In genomic region chr4:51844157-51845054, GRCh38 we compare ENCODE assay signal across 1 cellular context.
A peak's percentile ranks its signal among the peaks of the same experiment; 100 is the strongest.
TF ChIP-seq lines count a peak whose summit lies in the region.

No MANE protein-coding gene starts in this region.

TF ChIP-seq in HepG2, 621 proteins besides CTCF, POLR2A, EP300 and RAD21 (continued from another document and continues in another):
- TF ChIP-seq GLMP (CRISPR knock-in tag; IDR thresholded peaks at IDR 0.05; ENCODE audit: borderline replicate concordance) (no peak), RBFOX2 (IDR thresholded peaks at IDR 0.05; ENCODE audit: low read depth, low read length) (peak; percentile 77), ZNF556 (CRISPR knock-in tag; IDR thresholded peaks at IDR 0.05; ENCODE audit: borderline replicate concordance) (0 out of 2 replicates have a peak, but pooled peaks have one; percentile 61), NFE2 (CRISPR knock-in tag; IDR thresholded peaks at IDR 0.05) (no peak), ISL2 (CRISPR knock-in tag; IDR thresholded peaks at IDR 0.05) (no peak; the same call in 1 of the 2 replicates), AFF4 (CRISPR knock-in tag; IDR thresholded peaks at IDR 0.05) (no peak), TBP (CRISPR knock-in tag; IDR thresholded peaks at IDR 0.05) (no peak), SNAPC5 (CRISPR knock-in tag; IDR thresholded peaks at IDR 0.05; ENCODE audit: borderline replicate concordance) (no peak), ZNF782 (CRISPR knock-in tag; IDR thresholded peaks at IDR 0.05; ENCODE audit: borderline replicate concordance) (0 out of 2 replicates have a peak, but pooled peaks have one; percentile 76), MXI1 (IDR thresholded peaks at IDR 0.05; ENCODE audit: borderline replicate concordance, low read depth, low read length) (peak; percentile 92; the same call in 1 of the 3 replicates), ZNF513 (CRISPR knock-in tag; conservative IDR thresholded peaks at IDR 0.05) (no peak), NR2F6 (IDR thresholded peaks at IDR 0.05) (no peak), NR2F6 (CRISPR knock-in tag; IDR thresholded peaks at IDR 0.05) (no peak), ZNF460 (CRISPR knock-in tag; IDR thresholded peaks at IDR 0.05; ENCODE audit: borderline replicate concordance) (no peak), HOXA5 (CRISPR knock-in tag; IDR thresholded peaks at IDR 0.05) (no peak), REPIN1 (CRISPR knock-in tag; IDR thresholded peaks at IDR 0.05; ENCODE audit: borderline replicate concordance, low read depth) (no peak), ZSCAN9 (CRISPR knock-in tag; IDR thresholded peaks at IDR 0.05; ENCODE audit: borderline replicate concordance) (0 out of 2 replicates have a peak, but pooled peaks have one; percentile 52), HNF1B (CRISPR knock-in tag; IDR thresholded peaks at IDR 0.05) (0 out of 2 replicates have a peak, but pooled peaks have one; percentile 16), FOXP1 (IDR thresholded peaks at IDR 0.05) (no peak), FOXP1 (CRISPR knock-in tag; IDR thresholded peaks at IDR 0.05) (no peak), YEATS4 (CRISPR knock-in tag; IDR thresholded peaks at IDR 0.05; ENCODE audit: borderline replicate concordance) (peak; percentile 60; the same call in 1 of the 2 replicates), CREM (IDR thresholded peaks at IDR 0.05) (peak; percentile 63), CREM (CRISPR knock-in tag; IDR thresholded peaks at IDR 0.05) (no peak), DMAP1 (CRISPR knock-in tag; IDR thresholded peaks at IDR 0.05) (peak; percentile 78), ZNF660 (CRISPR knock-in tag; IDR thresholded peaks at IDR 0.05; ENCODE audit: borderline replicate concordance, low read depth) (no peak), ZFP36 (IDR thresholded peaks at IDR 0.05; ENCODE audit: borderline replicate concordance, low read depth, low read length, partially characterized antibody) (no peak), ELF3 (CRISPR knock-in tag; IDR thresholded peaks at IDR 0.05) (no peak), ATM (IDR thresholded peaks at IDR 0.05; ENCODE audit: borderline replicate concordance) (no peak), ZNF367 (CRISPR knock-in tag; IDR thresholded peaks at IDR 0.05; ENCODE audit: borderline replicate concordance) (no peak), ZNF724P (CRISPR knock-in tag; IDR thresholded peaks at IDR 0.05; ENCODE audit: borderline replicate concordance) (peak; percentile 82; the same call in 1 of the 2 replicates), ZNF510 (CRISPR knock-in tag; IDR thresholded peaks at IDR 0.05; ENCODE audit: low read depth) (no peak)
- TF ChIP-seq, protein P1, sequence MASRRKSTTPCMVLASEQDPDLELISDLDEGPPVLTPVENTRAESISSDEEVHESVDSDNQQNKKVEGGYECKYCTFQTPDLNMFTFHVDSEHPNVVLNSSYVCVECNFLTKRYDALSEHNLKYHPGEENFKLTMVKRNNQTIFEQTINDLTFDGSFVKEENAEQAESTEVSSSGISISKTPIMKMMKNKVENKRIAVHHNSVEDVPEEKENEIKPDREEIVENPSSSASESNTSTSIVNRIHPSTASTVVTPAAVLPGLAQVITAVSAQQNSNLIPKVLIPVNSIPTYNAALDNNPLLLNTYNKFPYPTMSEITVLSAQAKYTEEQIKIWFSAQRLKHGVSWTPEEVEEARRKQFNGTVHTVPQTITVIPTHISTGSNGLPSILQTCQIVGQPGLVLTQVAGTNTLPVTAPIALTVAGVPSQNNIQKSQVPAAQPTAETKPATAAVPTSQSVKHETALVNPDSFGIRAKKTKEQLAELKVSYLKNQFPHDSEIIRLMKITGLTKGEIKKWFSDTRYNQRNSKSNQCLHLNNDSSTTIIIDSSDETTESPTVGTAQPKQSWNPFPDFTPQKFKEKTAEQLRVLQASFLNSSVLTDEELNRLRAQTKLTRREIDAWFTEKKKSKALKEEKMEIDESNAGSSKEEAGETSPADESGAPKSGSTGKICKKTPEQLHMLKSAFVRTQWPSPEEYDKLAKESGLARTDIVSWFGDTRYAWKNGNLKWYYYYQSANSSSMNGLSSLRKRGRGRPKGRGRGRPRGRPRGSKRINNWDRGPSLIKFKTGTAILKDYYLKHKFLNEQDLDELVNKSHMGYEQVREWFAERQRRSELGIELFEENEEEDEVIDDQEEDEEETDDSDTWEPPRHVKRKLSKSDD (CRISPR knock-in tag; IDR thresholded peaks at IDR 0.05; ENCODE audit: low read depth), result no peak
- TF ChIP-seq, protein P2, sequence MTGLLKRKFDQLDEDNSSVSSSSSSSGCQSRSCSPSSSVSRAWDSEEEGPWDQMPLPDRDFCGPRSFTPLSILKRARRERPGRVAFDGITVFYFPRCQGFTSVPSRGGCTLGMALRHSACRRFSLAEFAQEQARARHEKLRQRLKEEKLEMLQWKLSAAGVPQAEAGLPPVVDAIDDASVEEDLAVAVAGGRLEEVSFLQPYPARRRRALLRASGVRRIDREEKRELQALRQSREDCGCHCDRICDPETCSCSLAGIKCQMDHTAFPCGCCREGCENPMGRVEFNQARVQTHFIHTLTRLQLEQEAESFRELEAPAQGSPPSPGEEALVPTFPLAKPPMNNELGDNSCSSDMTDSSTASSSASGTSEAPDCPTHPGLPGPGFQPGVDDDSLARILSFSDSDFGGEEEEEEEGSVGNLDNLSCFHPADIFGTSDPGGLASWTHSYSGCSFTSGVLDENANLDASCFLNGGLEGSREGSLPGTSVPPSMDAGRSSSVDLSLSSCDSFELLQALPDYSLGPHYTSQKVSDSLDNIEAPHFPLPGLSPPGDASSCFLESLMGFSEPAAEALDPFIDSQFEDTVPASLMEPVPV (CRISPR knock-in tag; IDR thresholded peaks at IDR 0.05), result no peak
- TF ChIP-seq, protein P3, sequence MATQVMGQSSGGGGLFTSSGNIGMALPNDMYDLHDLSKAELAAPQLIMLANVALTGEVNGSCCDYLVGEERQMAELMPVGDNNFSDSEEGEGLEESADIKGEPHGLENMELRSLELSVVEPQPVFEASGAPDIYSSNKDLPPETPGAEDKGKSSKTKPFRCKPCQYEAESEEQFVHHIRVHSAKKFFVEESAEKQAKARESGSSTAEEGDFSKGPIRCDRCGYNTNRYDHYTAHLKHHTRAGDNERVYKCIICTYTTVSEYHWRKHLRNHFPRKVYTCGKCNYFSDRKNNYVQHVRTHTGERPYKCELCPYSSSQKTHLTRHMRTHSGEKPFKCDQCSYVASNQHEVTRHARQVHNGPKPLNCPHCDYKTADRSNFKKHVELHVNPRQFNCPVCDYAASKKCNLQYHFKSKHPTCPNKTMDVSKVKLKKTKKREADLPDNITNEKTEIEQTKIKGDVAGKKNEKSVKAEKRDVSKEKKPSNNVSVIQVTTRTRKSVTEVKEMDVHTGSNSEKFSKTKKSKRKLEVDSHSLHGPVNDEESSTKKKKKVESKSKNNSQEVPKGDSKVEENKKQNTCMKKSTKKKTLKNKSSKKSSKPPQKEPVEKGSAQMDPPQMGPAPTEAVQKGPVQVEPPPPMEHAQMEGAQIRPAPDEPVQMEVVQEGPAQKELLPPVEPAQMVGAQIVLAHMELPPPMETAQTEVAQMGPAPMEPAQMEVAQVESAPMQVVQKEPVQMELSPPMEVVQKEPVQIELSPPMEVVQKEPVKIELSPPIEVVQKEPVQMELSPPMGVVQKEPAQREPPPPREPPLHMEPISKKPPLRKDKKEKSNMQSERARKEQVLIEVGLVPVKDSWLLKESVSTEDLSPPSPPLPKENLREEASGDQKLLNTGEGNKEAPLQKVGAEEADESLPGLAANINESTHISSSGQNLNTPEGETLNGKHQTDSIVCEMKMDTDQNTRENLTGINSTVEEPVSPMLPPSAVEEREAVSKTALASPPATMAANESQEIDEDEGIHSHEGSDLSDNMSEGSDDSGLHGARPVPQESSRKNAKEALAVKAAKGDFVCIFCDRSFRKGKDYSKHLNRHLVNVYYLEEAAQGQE (IDR thresholded peaks at IDR 0.05; ENCODE audit: borderline replicate concordance in 1 of 2, low read depth in 1 of 2, low read length in 2 of 2), result no peak; a peak in 1 of 4 replicates
- TF ChIP-seq, protein P4, sequence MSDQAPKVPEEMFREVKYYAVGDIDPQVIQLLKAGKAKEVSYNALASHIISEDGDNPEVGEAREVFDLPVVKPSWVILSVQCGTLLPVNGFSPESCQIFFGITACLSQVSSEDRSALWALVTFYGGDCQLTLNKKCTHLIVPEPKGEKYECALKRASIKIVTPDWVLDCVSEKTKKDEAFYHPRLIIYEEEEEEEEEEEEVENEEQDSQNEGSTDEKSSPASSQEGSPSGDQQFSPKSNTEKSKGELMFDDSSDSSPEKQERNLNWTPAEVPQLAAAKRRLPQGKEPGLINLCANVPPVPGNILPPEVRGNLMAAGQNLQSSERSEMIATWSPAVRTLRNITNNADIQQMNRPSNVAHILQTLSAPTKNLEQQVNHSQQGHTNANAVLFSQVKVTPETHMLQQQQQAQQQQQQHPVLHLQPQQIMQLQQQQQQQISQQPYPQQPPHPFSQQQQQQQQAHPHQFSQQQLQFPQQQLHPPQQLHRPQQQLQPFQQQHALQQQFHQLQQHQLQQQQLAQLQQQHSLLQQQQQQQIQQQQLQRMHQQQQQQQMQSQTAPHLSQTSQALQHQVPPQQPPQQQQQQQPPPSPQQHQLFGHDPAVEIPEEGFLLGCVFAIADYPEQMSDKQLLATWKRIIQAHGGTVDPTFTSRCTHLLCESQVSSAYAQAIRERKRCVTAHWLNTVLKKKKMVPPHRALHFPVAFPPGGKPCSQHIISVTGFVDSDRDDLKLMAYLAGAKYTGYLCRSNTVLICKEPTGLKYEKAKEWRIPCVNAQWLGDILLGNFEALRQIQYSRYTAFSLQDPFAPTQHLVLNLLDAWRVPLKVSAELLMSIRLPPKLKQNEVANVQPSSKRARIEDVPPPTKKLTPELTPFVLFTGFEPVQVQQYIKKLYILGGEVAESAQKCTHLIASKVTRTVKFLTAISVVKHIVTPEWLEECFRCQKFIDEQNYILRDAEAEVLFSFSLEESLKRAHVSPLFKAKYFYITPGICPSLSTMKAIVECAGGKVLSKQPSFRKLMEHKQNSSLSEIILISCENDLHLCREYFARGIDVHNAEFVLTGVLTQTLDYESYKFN (CRISPR knock-in tag; conservative IDR thresholded peaks at IDR 0.05), result no peak; the same call in none of the 2 replicates
